ENCODE assay signal across 8 cellular contexts in the genomic region with DNA sequence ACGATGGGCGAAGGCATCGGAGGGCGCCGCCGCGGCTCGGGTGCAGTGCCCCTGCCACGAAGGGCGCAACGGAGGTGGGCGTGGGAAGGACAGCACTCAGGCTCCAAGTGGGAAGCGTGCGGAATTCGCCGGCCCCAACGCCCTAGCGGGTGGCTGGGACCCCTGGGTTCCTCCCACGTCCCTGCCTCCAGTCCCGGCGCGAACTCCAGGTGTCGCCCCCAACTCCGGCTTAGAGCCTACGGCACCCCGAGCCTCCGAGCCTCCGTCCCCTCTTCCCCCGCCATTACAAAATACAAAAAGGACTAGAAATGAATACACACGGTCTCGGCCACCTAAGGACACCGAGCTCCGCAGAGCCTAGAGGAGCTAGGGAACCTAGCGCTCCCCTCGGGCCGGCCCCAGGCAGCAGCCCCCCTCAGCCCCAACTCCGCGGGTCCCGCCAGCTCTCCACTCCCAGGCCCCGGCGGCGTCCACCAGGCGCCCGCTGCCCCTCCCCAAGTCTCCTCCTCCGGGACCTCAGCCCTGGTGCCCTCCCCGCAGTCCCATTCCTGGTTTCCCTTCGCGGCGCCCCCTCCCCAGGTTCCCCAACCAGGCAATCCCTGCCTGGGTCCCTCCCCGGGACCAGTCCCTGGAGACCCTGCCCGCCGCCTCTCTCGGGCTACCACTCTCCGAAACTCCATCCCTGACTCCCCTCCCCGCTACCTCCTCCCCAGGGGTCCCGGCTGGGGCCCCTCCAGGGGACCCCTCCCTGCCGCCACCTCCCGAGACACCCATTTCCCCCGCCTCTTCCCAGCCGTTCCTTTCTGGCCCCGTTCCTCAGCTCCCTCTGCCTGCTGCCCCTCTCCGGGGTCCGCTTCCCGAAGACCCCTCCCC.
A peak's percentile ranks its signal among the peaks of the same experiment; 100 is the strongest.
DNase-seq lines count a peak whose midpoint lies in the region; ATAC-seq and FAIRE-seq lines count a peak whose summit lies in the region.

No MANE protein-coding gene starts in this region.

- no peaks in the 10 kb centered on the region for H3K36me3 Mint-ChIP-seq in stimulated activated effector memory CD8-positive, alpha-beta T cell treated with anti-CD3 and anti-CD28 coated beads, Interleukin-12 subunit alpha, Interleukin-12 subunit beta, amount 100 ng/mL, for 72 hours

- peak; percentile 29 for ATAC-seq in stimulated activated effector memory CD8-positive, alpha-beta T cell treated with anti-CD3 and anti-CD28 coated beads, Interleukin-12 subunit alpha, Interleukin-12 subunit beta, amount 100 ng/mL, for 72 hours
- no peak for ATAC-seq in HG03039 (IDR thresholded peaks at IDR 0.05; ENCODE audit: unreplicated experiment)
- no peak for ATAC-seq in GM18867 (IDR thresholded peaks at IDR 0.05; ENCODE audit: unreplicated experiment)
- ATAC-seq in GM19324 (IDR thresholded peaks at IDR 0.05; ENCODE audit: low FRiP score, unreplicated experiment): no peak

- peak; percentile 33 for FAIRE-seq in HTR-8/SVneo (lab: Jason Lieb, UNC)

- DNase-seq in HTR-8/SVneo (ENCODE audit: insufficient read length, low spot score) (no peak), amniotic stem cell (lab: John Stamatoyannopoulos, UW) (peak; percentile 9), Ammon's horn (ENCODE audit: low spot score) (no peak)
- no peak for DNase-seq in stimulated activated effector memory CD8-positive, alpha-beta T cell treated with anti-CD3 and anti-CD28 coated beads, Interleukin-12 subunit alpha, Interleukin-12 subunit beta, amount 100 ng/mL, for 72 hours (ENCODE audit: low spot score in 2 of 2)

- peaks cover 24% of the 10 kb centered on the region for H3K4me1 Mint-ChIP-seq in stimulated activated effector memory CD8-positive, alpha-beta T cell treated with anti-CD3 and anti-CD28 coated beads, Interleukin-12 subunit alpha, Interleukin-12 subunit beta, amount 100 ng/mL, for 72 hours

- peak overlapping the region; percentile 84 for H3K4me3 ChIP-seq in iPS-18c (ENCODE audit: insufficient read depth, low read depth, low read length)

- H3K9me3 Mint-ChIP-seq in stimulated activated effector memory CD8-positive, alpha-beta T cell treated with anti-CD3 and anti-CD28 coated beads, Interleukin-12 subunit alpha, Interleukin-12 subunit beta, amount 100 ng/mL, for 72 hours: no peaks in the 10 kb centered on the region

- H3K27ac Mint-ChIP-seq in stimulated activated effector memory CD8-positive, alpha-beta T cell treated with anti-CD3 and anti-CD28 coated beads, Interleukin-12 subunit alpha, Interleukin-12 subunit beta, amount 100 ng/mL, for 72 hours: no peak overlapping the region

- peak overlapping the region; percentile 73 for H3K4me3 Mint-ChIP-seq in stimulated activated effector memory CD8-positive, alpha-beta T cell treated with anti-CD3 and anti-CD28 coated beads, Interleukin-12 subunit alpha, Interleukin-12 subunit beta, amount 100 ng/mL, for 72 hours

- peaks cover 4% of the 10 kb centered on the region for H3K9me3 ChIP-seq in iPS-18c (ENCODE audit: control insufficient read depth, insufficient read depth, low read length)
